In genomic region chr22:46812786-46813185, GRCh38 we compare ENCODE assay signal across 20 cellular contexts.
"Had no signal": no experiment of that assay in that cellular context is flagged by ENCODE, and none has a peak within 500 bp of the region (broad histone marks: within the 10 kb centered on the region; RNA-seq: fewer than 3 reads in every experiment).

No MANE protein-coding gene starts in this region.

- H3K9me3 ChIP-seq: esophagus muscularis mucosa, mucosa of descending colon, ovary, prostate gland, upper lobe of right lung had no signal

- H3K4me1 ChIP-seq: prostate gland had no signal

- H3K4me3 Mint-ChIP-seq: activated CD4-positive, alpha-beta T cell treated with anti-CD3 and anti-CD28 coated beads, Interleukin-2, amount 10 ng/mL, durations not matched to agents 24 days and 14 days had no signal

- H3K27me3 ChIP-seq: esophagus muscularis mucosa, ovary, upper lobe of right lung had no signal

- H3K36me3 ChIP-seq: ovary, prostate gland, upper lobe of right lung had no signal

- H3K27ac ChIP-seq: esophagus muscularis mucosa, ovary, prostate gland, SK-N-MC, upper lobe of right lung had no signal

- DNase-seq: activated CD4-positive, alpha-beta T cell treated with anti-CD3 and anti-CD28 coated beads, Interleukin-2, amount 10 ng/mL, durations not matched to agents 24 days and 14 days; activated naive CD4-positive, alpha-beta T cell treated with Interleukin-2 at 50 U/mL for 16 hours; amygdala; cerebellar nuclear complex; cortex of kidney; effector CD8-positive, alpha-beta T cell; glutamatergic neuron; hippocampal formation; mesenchymal stem cell; ovary; stimulated activated CD4-positive, alpha-beta T cell treated with anti-CD3 and anti-CD28 coated beads, Interleukin-4, amount 100 ng/mL, for 24 hours; stimulated activated naive CD8-positive, alpha-beta T cell treated with anti-CD3 and anti-CD28 coated beads, Interleukin-15, Interleukin-2, amounts not matched to agents 100 U/mL and 50 U/mL, for 24 hours; SW 1271; upper lobe of right lung had no signal

- H3K27me3 Mint-ChIP-seq: activated CD4-positive, alpha-beta T cell treated with anti-CD3 and anti-CD28 coated beads, Interleukin-2, amount 10 ng/mL, durations not matched to agents 24 days and 14 days had no signal

- H3K4me3 ChIP-seq: esophagus muscularis mucosa, mucosa of descending colon, ovary, prostate gland, SK-N-MC, upper lobe of right lung had no signal

- FAIRE-seq: bronchial epithelial cell, frontal cortex had no signal
